19 cellular contexts compared by ENCODE assay signal in the genomic region with DNA sequence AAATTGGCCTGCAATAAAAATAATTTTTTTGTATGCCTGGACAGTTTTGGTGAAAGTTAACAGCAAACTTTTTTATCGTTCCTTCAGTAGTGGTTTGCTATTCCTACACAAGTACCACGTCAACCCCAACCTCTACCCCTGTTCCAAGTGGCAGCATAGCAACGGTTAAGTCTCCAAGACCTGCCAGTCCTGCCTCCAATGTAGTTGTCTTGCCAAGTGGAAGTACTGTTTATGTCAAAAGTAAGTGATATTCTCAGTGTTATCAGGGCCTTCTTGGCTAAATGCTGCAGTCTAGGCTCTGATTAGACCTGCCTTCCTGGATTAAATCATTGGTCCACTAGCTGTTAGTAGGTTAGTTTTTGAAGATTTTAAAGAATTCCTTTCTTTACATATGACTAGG. TPM values are rescaled to one million over a fixed set of nuclear protein-coding genes. Genes with fewer than 3 reads are reported as not detected.
DNase-seq lines count a peak whose midpoint lies in the region; ATAC-seq and TF ChIP-seq lines count a peak whose summit lies in the region.
"Had no signal": no experiment of that assay in that cellular context is flagged by ENCODE, and none has a peak within 500 bp of the region (broad histone marks: within the 10 kb centered on the region; RNA-seq: fewer than 3 reads in every experiment).

No MANE protein-coding gene starts in this region.

- no peak overlapping the region for H3K4me2 ChIP-seq in neuronal stem cell (ENCODE audit: insufficient read depth, low read length, poor library complexity, severe bottlenecking)
- H3K4me2 ChIP-seq: BLaER1, KMS-11, SK-N-SH had no signal

- H3K27ac ChIP-seq in right atrium auricular region (no peak overlapping the region), neuronal stem cell (replicated peaks; ENCODE audit: low read length) (no peak overlapping the region)
- H3K27ac ChIP-seq: BLaER1, GM23248, KMS-11 had no signal

- H3K4me3 Mint-ChIP-seq in WTC11 = no peak overlapping the region
- H3K4me3 Mint-ChIP-seq: IgD-negative memory B cell had no signal

- CTCF ChIA-PET in WTC11 (lab: Charles Lee) = interaction anchor here (1.2 kb wide), 2 partner anchors 13 to 647 kb away, joined by 3 to 4 read pairs; no protein-coding TSS in a partner anchor

- H3K18ac ChIP-seq in neuronal stem cell (ENCODE audit: low read length) = no peak overlapping the region

- POLR2A ChIA-PET in WTC11 (lab: Charles Lee) = no interaction called here

- no peaks in the 10 kb centered on the region for H3K9me3 Mint-ChIP-seq in WTC11
- H3K9me3 Mint-ChIP-seq: CD4-positive, CD25-positive, alpha-beta regulatory T cell; IgD-negative memory B cell had no signal

- H2AK5ac ChIP-seq in neuronal stem cell (ENCODE audit: low read depth, low read length) = no peak overlapping the region

- H2BK12ac ChIP-seq in neuronal stem cell (ENCODE audit: low read length) = peak overlapping the region; percentile 58

- intact Hi-C loops in Right ventricle myocardium inferior (cut with DNase I) (no loop called here), left ventricle myocardium superior (cut with micrococcal nuclease) (no loop called here)

- peak; percentile 37 for ATAC-seq in Right ventricle myocardium inferior
- no peak for ATAC-seq in WTC11
- ATAC-seq in left ventricle myocardium superior = peak; percentile 82
- ATAC-seq: Panc1 had no signal

- H3K9me3 ChIP-seq in right atrium auricular region = no peaks in the 10 kb centered on the region
- H3K9me3 ChIP-seq in neuronal stem cell (replicated peaks in 1 of 2; ENCODE audit: control insufficient read depth in 2 of 2, insufficient read depth in 1 of 2, low read depth in 1 of 2, low read length in 2 of 2) = peaks cover 0 to 6% of the 10 kb centered on the region in 2 donors
- H3K9me3 ChIP-seq: BLaER1, HAP-1, SK-N-SH had no signal

- H2BK5ac ChIP-seq in neuronal stem cell (ENCODE audit: low read length) = no peak overlapping the region

- H3K4me1 Mint-ChIP-seq in WTC11 = peaks cover 46% of the 10 kb centered on the region

- no peak overlapping the region for H3K23ac ChIP-seq in neuronal stem cell (ENCODE audit: low read depth, low read length, poor library complexity)

- no peaks in the 10 kb centered on the region for H3K27me3 Mint-ChIP-seq in WTC11 (ENCODE audit: low read depth)
- H3K27me3 Mint-ChIP-seq: CD4-positive, CD25-positive, alpha-beta regulatory T cell; IgD-negative memory B cell had no signal

- H3K4me3 ChIP-seq in right atrium auricular region (no peak overlapping the region), neuronal stem cell (ENCODE audit: low read length in 2 of 2) (no peak overlapping the region)
- H3K4me3 ChIP-seq: BLaER1, GM23248, HAP-1 had no signal

- no peak overlapping the region for H3K14ac ChIP-seq in neuronal stem cell (ENCODE audit: low read length)

- no peak overlapping the region for H4K91ac ChIP-seq in neuronal stem cell (ENCODE audit: low read depth, low read length, poor library complexity)

- DNase-seq in Right ventricle myocardium inferior (ENCODE audit: missing footprints) = no peak
- no peak for DNase-seq in right atrium auricular region (ENCODE audit: low spot score)
- DNase-seq in WTC11 (ENCODE audit: low spot score) = no peak
- no peak for DNase-seq in left ventricle myocardium superior
- no peak for DNase-seq in neuronal stem cell (ENCODE audit: low spot score)
- no peak for DNase-seq in NCI-H1092 treated with DMSO at 0.1 percent for 48 hours (lab: John Stamatoyannopoulos, UW)
- DNase-seq in cerebellum (ENCODE audit: low spot score) = no peak
- DNase-seq in NCI-H1048 (lab: John Stamatoyannopoulos, UW) = no peak
- DNase-seq: CD4-positive, CD25-positive, alpha-beta regulatory T cell; MM.1S; NCI-H1417 treated with DMSO at 0.1 percent for 48 hours; NCI-H1694 treated with DMSO at 0.1 percent for 48 hours had no signal

- peaks cover 5% of the 10 kb centered on the region for H3K79me1 ChIP-seq in neuronal stem cell (ENCODE audit: low read depth, low read length)

- H2AFZ ChIP-seq in neuronal stem cell (ENCODE audit: low read length) = no peak overlapping the region
- H2AFZ ChIP-seq: GM23248 had no signal

- H3K36me3 ChIP-seq in right atrium auricular region = peaks cover 24% of the 10 kb centered on the region
- H3K36me3 ChIP-seq in neuronal stem cell (replicated peaks in 1 of 2; ENCODE audit: control insufficient read depth in 2 of 2, insufficient read depth in 2 of 2, low read length in 2 of 2) = peaks cover 11 to 78% of the 10 kb centered on the region in 2 donors

- no CpG with 5 or more reads among the region's 3 CpGs for WGBS in neuronal stem cell (ENCODE audit: extremely low coverage in 2 of 2, insufficient read length in 2 of 2, insufficient replicate concordance in 1 of 2), 2 donors

- H3K27me3 ChIP-seq in right atrium auricular region (no peaks in the 10 kb centered on the region), neuronal stem cell (ENCODE audit: control insufficient read depth in 3 of 3, insufficient read depth in 3 of 3, low read depth in 1 of 3, low read length in 3 of 3) (no peaks in the 10 kb centered on the region)
- H3K27me3 ChIP-seq: BLaER1 had no signal

- 0 out of 2 replicates have a peak overlapping the region, but pooled peaks have one; percentile 72 for H3K27ac Mint-ChIP-seq in WTC11
- H3K27ac Mint-ChIP-seq: IgD-negative memory B cell had no signal

- TF ChIP-seq CTCF in right atrium auricular region (IDR thresholded peaks at IDR 0.05) (no peak), WTC11 (IDR thresholded peaks at IDR 0.05) (no peak)

- H4K8ac ChIP-seq in neuronal stem cell (ENCODE audit: low read depth, low read length) = no peak overlapping the region

- H3K9ac ChIP-seq in neuronal stem cell (ENCODE audit: low read depth, low read length, poor library complexity) = no peak overlapping the region
- H3K9ac ChIP-seq: BLaER1, GM23248, KMS-11, SK-N-SH had no signal

- H3K36me3 Mint-ChIP-seq in WTC11 = peaks cover 23% of the 10 kb centered on the region

- H3K4me1 ChIP-seq in right atrium auricular region (no peaks in the 10 kb centered on the region), neuronal stem cell (ENCODE audit: control insufficient read depth in 2 of 2, insufficient read depth in 1 of 2, low read depth in 1 of 2, low read length in 2 of 2) (peaks cover 3 to 11% of the 10 kb centered on the region in 2 donors)
- H3K4me1 ChIP-seq: BLaER1 had no signal

- no peak overlapping the region for H2BK120ac ChIP-seq in neuronal stem cell (ENCODE audit: low read depth, low read length)

- no peak overlapping the region for H3K4ac ChIP-seq in neuronal stem cell (ENCODE audit: low read length)

- H2BK15ac ChIP-seq in neuronal stem cell (ENCODE audit: low read length) = no peak overlapping the region

TF ChIP-seq in WTC11, 78 proteins besides CTCF, POLR2A, EP300 and RAD21 (continues in another document):
- TF ChIP-seq GRHL2 (CRISPR knock-in tag; IDR thresholded peaks at IDR 0.05; ENCODE audit: insufficient replicate concordance, severe bottlenecking) = no peak
- TF ChIP-seq, protein P1, sequence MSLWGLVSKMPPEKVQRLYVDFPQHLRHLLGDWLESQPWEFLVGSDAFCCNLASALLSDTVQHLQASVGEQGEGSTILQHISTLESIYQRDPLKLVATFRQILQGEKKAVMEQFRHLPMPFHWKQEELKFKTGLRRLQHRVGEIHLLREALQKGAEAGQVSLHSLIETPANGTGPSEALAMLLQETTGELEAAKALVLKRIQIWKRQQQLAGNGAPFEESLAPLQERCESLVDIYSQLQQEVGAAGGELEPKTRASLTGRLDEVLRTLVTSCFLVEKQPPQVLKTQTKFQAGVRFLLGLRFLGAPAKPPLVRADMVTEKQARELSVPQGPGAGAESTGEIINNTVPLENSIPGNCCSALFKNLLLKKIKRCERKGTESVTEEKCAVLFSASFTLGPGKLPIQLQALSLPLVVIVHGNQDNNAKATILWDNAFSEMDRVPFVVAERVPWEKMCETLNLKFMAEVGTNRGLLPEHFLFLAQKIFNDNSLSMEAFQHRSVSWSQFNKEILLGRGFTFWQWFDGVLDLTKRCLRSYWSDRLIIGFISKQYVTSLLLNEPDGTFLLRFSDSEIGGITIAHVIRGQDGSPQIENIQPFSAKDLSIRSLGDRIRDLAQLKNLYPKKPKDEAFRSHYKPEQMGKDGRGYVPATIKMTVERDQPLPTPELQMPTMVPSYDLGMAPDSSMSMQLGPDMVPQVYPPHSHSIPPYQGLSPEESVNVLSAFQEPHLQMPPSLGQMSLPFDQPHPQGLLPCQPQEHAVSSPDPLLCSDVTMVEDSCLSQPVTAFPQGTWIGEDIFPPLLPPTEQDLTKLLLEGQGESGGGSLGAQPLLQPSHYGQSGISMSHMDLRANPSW (CRISPR knock-in tag; conservative IDR thresholded peaks at IDR 0.05; ENCODE audit: low read depth) = no peak
- TF ChIP-seq, protein P2, sequence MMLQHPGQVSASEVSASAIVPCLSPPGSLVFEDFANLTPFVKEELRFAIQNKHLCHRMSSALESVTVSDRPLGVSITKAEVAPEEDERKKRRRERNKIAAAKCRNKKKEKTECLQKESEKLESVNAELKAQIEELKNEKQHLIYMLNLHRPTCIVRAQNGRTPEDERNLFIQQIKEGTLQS (CRISPR knock-in tag; conservative IDR thresholded peaks at IDR 0.05) = no peak
- no peak for TF ChIP-seq CBFB (CRISPR knock-in tag; IDR thresholded peaks at IDR 0.05; ENCODE audit: low read depth)
- TF ChIP-seq NFE2L1 (CRISPR knock-in tag; IDR thresholded peaks at IDR 0.05) = no peak
- no peak for TF ChIP-seq KAT7 (CRISPR knock-in tag; IDR thresholded peaks at IDR 0.05; ENCODE audit: borderline replicate concordance)
- TF ChIP-seq SMAD4 (CRISPR knock-in tag; IDR thresholded peaks at IDR 0.05) = no peak
- TF ChIP-seq, protein P3, sequence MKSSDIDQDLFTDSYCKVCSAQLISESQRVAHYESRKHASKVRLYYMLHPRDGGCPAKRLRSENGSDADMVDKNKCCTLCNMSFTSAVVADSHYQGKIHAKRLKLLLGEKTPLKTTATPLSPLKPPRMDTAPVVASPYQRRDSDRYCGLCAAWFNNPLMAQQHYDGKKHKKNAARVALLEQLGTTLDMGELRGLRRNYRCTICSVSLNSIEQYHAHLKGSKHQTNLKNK (CRISPR knock-in tag; IDR thresholded peaks at IDR 0.05) = no peak
- TF ChIP-seq, protein P4, sequence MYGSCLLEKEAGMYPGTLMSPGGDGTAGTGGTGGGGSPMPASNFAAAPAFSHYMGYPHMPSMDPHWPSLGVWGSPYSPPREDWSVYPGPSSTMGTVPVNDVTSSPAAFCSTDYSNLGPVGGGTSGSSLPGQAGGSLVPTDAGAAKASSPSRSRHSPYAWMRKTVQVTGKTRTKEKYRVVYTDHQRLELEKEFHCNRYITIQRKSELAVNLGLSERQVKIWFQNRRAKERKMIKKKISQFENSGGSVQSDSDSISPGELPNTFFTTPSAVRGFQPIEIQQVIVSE (CRISPR knock-in tag; IDR thresholded peaks at IDR 0.05; ENCODE audit: borderline replicate concordance) = no peak
- no peak for TF ChIP-seq GABPB1 (CRISPR knock-in tag; IDR thresholded peaks at IDR 0.05)

RNA-seq across cellular contexts. Expression of a gene that starts 15.0 kb away (rescaled TPM):
- 17.9 TPM for total RNA-seq in Right ventricle myocardium inferior
- total RNA-seq in right atrium auricular region = 10 to 100 TPM; 31.4 to 35.9 TPM
- total RNA-seq in WTC11 (2021) = 25.3 to 31.1 TPM (median 29.2 TPM) in 3 replicates
- total RNA-seq in left ventricle myocardium superior = 20.2 TPM
- polyA plus RNA-seq in neuronal stem cell (2013, experiment 1 of 2) = 43.6 TPM
- polyA plus RNA-seq in neuronal stem cell (2013, experiment 2 of 2) = 40.1 TPM
- total RNA-seq in cerebellum = 57.3 TPM
